Comparison of ENCODE assay signal across 1 cellular context in the genomic region with DNA sequence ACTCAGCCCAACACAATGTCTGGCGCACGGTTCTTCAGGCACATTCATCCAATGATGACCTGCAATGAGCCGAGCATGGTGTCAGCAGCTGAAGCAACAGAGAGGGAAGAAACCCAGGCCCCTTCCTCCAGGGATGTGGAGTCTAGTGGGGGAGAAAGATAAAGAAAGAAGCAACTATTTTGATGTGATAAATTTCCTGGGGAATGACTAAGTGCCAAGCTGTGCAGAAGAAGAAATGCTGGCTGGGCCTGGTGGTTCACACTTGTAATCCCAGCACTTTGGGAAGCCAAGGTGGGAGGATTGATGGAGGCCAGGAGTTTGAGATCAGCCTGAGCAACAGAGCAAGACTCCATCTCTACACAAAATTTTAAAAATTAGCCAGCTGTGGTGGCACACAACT.
TF ChIP-seq lines count a peak whose summit lies in the region.

No MANE protein-coding gene starts in this region.

TF ChIP-seq in IMR-90, 13 proteins besides CTCF, POLR2A, EP300 and RAD21 (continued from another document):
- TF ChIP-seq BHLHE40 (IDR thresholded peaks at IDR 0.05; ENCODE audit: low read depth, low read length) (no peak), RCOR1 (IDR thresholded peaks at IDR 0.05; ENCODE audit: insufficient replicate concordance, low read length) (no peak), RFX5 (IDR thresholded peaks at IDR 0.05; ENCODE audit: low read depth, low read length) (no peak)
- TF ChIP-seq, protein P1, sequence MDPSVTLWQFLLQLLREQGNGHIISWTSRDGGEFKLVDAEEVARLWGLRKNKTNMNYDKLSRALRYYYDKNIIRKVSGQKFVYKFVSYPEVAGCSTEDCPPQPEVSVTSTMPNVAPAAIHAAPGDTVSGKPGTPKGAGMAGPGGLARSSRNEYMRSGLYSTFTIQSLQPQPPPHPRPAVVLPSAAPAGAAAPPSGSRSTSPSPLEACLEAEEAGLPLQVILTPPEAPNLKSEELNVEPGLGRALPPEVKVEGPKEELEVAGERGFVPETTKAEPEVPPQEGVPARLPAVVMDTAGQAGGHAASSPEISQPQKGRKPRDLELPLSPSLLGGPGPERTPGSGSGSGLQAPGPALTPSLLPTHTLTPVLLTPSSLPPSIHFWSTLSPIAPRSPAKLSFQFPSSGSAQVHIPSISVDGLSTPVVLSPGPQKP (IDR thresholded peaks at IDR 0.05; ENCODE audit: borderline replicate concordance, low read depth, low read length) = no peak
- TF ChIP-seq, protein P2, sequence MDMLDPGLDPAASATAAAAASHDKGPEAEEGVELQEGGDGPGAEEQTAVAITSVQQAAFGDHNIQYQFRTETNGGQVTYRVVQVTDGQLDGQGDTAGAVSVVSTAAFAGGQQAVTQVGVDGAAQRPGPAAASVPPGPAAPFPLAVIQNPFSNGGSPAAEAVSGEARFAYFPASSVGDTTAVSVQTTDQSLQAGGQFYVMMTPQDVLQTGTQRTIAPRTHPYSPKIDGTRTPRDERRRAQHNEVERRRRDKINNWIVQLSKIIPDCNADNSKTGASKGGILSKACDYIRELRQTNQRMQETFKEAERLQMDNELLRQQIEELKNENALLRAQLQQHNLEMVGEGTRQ (IDR thresholded peaks at IDR 0.05; ENCODE audit: low read depth, low read length) = no peak
